Comparison of ENCODE assay signal across 25 cellular contexts in the genomic region with DNA sequence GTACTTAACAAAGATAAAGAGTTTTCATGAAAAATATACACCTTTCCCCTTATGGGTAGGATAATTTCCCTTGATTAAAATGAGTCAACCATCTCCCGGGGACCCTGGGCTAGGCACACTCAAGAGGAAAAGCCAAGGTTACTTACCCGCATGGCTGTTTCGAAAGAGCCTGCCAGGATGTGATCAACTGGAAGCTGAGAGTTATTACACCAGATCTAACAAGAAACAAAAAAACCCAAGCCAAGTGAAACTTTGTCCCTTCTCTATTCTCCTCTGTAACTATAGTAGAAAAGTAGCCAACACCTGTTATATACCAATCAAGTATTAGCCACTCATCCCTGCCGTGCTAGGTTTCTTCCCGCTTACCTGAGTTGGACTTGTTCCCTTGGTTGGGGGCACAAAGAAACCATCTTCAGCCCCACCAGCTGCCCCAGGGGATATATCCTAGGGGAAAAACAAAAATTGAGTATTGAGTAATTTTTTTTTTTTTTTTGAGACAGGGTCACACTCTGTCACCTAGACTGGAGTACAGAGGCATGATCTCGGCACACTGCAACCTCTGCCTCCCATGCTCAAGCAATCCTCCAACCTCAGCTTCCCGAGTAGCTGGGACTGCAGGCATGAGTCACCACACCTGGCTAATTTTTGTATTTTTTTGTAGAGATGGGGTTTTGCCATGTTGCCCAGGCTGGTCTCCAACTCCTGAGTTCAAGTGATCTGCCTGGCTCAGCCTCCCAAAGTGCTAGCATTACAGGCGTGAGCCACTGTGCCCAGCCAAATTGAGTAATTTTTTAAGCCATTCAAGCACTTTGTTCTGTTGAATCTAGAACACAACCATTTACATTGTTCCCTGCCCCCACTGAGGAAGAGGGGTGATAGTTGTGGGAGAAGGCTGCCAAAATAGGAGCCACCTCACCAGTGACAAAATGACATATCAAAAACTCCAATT. TPM values are rescaled to one million over a fixed set of nuclear protein-coding genes. Genes with fewer than 3 reads are reported as not detected.
A peak's percentile ranks its signal among the peaks of the same experiment; 100 is the strongest.
DNase-seq lines count a peak whose midpoint lies in the region; ATAC-seq, FAIRE-seq and TF ChIP-seq lines count a peak whose summit lies in the region.
"Had no signal": no experiment of that assay in that cellular context is flagged by ENCODE, and none has a peak within 500 bp of the region (broad histone marks: within the 10 kb centered on the region; RNA-seq: fewer than 3 reads in every experiment).

No MANE protein-coding gene starts in this region.

- H3K36me3 ChIP-seq in mammary epithelial cell (ENCODE audit: insufficient read depth, low read length) (peaks cover 66% of the 10 kb centered on the region), astrocyte (ENCODE audit: insufficient read depth, low read length) (peaks cover 94% of the 10 kb centered on the region)

- H3K9me3 Mint-ChIP-seq in MCF 10A (ENCODE audit: unreplicated experiment), result no peaks in the 10 kb centered on the region
- H3K9me3 Mint-ChIP-seq in astrocyte (ENCODE audit: unreplicated experiment), result no peaks in the 10 kb centered on the region
- H3K9me3 Mint-ChIP-seq: activated CD4-positive, alpha-beta memory T cell treated with anti-CD3 and anti-CD28 coated beads, Interleukin-2, amount 10 ng/mL, durations not matched to agents 7 days and 5 days; activated T-cell treated with anti-CD3 and anti-CD28 coated beads, Interleukin-2, amount 50 U/mL, for 4 hours; nephron progenitor cell had no signal

- no peaks in the 10 kb centered on the region for H4K20me1 ChIP-seq in mammary epithelial cell (ENCODE audit: insufficient read depth, low read length)
- H4K20me1 ChIP-seq in astrocyte (ENCODE audit: insufficient read depth, low read length), result peaks cover 92% of the 10 kb centered on the region

- no peak for TF ChIP-seq CTCF in MCF 10A (IDR thresholded peaks at IDR 0.05; ENCODE audit: unreplicated experiment)
- TF ChIP-seq CTCF in mammary epithelial cell (conservative IDR thresholded peaks at IDR 0.05 in 1 of 2, IDR thresholded peaks at IDR 0.05 in 1 of 2; ENCODE audit: extremely low read depth in 1 of 2, insufficient read depth in 1 of 2, low read depth in 1 of 2, low read length in 2 of 2), result no peak
- no peak for TF ChIP-seq CTCF in astrocyte (IDR thresholded peaks at IDR 0.05; ENCODE audit: insufficient read depth, low read depth, low read length)

- DNase-seq in MCF 10A (ENCODE audit: unreplicated experiment), result no peak
- DNase-seq in mammary epithelial cell, result no peak
- no peak for DNase-seq in astrocyte (ENCODE audit: low read depth)
- peak; percentile 74 for DNase-seq in left lobe of liver (ENCODE audit: low spot score)
- DNase-seq in substantia nigra (lab: John Stamatoyannopoulos, UW), result no peak
- DNase-seq: ACHN; activated CD4-positive, alpha-beta memory T cell treated with anti-CD3 and anti-CD28 coated beads, Interleukin-2, amount 10 ng/mL, durations not matched to agents 7 days and 5 days; activated naive CD4-positive, alpha-beta T cell treated with anti-CD3 and anti-CD28 coated beads, Interleukin-2, amount 50 U/mL, for 16 hours; activated T-cell treated with anti-CD3 and anti-CD28 coated beads, Interleukin-2, amount 50 U/mL, for 4 hours; EL; GOT3; heart right ventricle; MM.1S; NCI-H2171 treated with DMSO at 0.1 percent for 48 hours; NCI-H69; nephron progenitor cell had no signal

- no peak overlapping the region for H2AFZ ChIP-seq in mammary epithelial cell (ENCODE audit: low read depth, low read length)
- no peak overlapping the region for H2AFZ ChIP-seq in astrocyte (ENCODE audit: low read depth, low read length)

- H3K9me3 ChIP-seq in mammary epithelial cell (replicated peaks; ENCODE audit: insufficient read depth, low read length) (no peaks in the 10 kb centered on the region), astrocyte (ENCODE audit: insufficient read depth, low read depth, low read length) (no peaks in the 10 kb centered on the region)
- H3K9me3 ChIP-seq: heart right ventricle, suprapubic skin had no signal

- no peaks in the 10 kb centered on the region for H3K4me1 Mint-ChIP-seq in MCF 10A (ENCODE audit: insufficient read depth, unreplicated experiment)
- peaks cover 17% of the 10 kb centered on the region for H3K4me1 Mint-ChIP-seq in astrocyte (ENCODE audit: low read depth, unreplicated experiment)
- H3K4me1 Mint-ChIP-seq: activated CD4-positive, alpha-beta memory T cell treated with anti-CD3 and anti-CD28 coated beads, Interleukin-2, amount 10 ng/mL, durations not matched to agents 7 days and 5 days had no signal

- no peak overlapping the region for H3K4me2 ChIP-seq in mammary epithelial cell (ENCODE audit: insufficient read depth, low read depth, low read length)
- H3K4me2 ChIP-seq in astrocyte (ENCODE audit: low read length), result no peak overlapping the region

- no peak for FAIRE-seq in astrocyte (lab: Jason Lieb, UNC)
- FAIRE-seq: GM19239, urothelium cell line had no signal

- H3K27me3 Mint-ChIP-seq in MCF 10A (ENCODE audit: insufficient read depth, unreplicated experiment) (no peaks in the 10 kb centered on the region), astrocyte (ENCODE audit: low read depth, unreplicated experiment) (no peaks in the 10 kb centered on the region)
- H3K27me3 Mint-ChIP-seq: activated CD4-positive, alpha-beta memory T cell treated with anti-CD3 and anti-CD28 coated beads, Interleukin-2, amount 10 ng/mL, durations not matched to agents 7 days and 5 days had no signal

- H3K36me3 Mint-ChIP-seq in MCF 10A (ENCODE audit: insufficient read depth, unreplicated experiment) (peaks cover 97% of the 10 kb centered on the region), astrocyte (ENCODE audit: low read depth, unreplicated experiment) (peaks cover 50% of the 10 kb centered on the region)

- H3K27ac Mint-ChIP-seq in MCF 10A (ENCODE audit: low read depth, unreplicated experiment) (peak overlapping the region; percentile 46), astrocyte (ENCODE audit: unreplicated experiment) (peak overlapping the region; percentile 63)
- H3K27ac Mint-ChIP-seq: activated CD4-positive, alpha-beta memory T cell treated with anti-CD3 and anti-CD28 coated beads, Interleukin-2, amount 10 ng/mL, durations not matched to agents 7 days and 5 days; nephron progenitor cell had no signal

- H3K4me1 ChIP-seq in mammary epithelial cell (ENCODE audit: insufficient read depth, low read length) (no peaks in the 10 kb centered on the region), astrocyte (ENCODE audit: insufficient read depth, low read length) (no peaks in the 10 kb centered on the region)
- H3K4me1 ChIP-seq: suprapubic skin had no signal

- H3K27ac ChIP-seq in mammary epithelial cell (ENCODE audit: insufficient read depth, low read depth, low read length) (no peak overlapping the region), astrocyte (ENCODE audit: low read depth, low read length) (no peak overlapping the region), substantia nigra (ENCODE audit: low read depth, low read length, poor library complexity, severe bottlenecking) (peak overlapping the region; percentile 28)
- H3K27ac ChIP-seq: C4-2B, coronary artery, heart right ventricle, suprapubic skin had no signal

- in situ Hi-C loops in mammary epithelial cell (cut with MboI; ENCODE audit: low sequenced_read_pairs in 2 of 2), result loop anchor here in 1 of 2 donors (5.0 kb wide), 1 partner anchor 101 kb away; a partner anchor contains a TSS

- no peaks in the 10 kb centered on the region for H3K79me2 ChIP-seq in mammary epithelial cell (ENCODE audit: insufficient read depth, low read length)
- H3K79me2 ChIP-seq in astrocyte (ENCODE audit: insufficient read depth, low read length), result peaks cover 3% of the 10 kb centered on the region

- POLR2A ChIA-PET in MCF 10A (lab: Yijun Ruan, JAX), result interaction anchor here (0.5 to 5.2 kb wide), 9 partner anchors 9 to 328 kb away, joined by 3 to 51 read pairs (median 4); a partner anchor contains a TSS

- dilution Hi-C loops in mammary epithelial cell (cut with HindIII; ENCODE audit: low sequenced_read_pairs), result loop anchor here (5.0 kb wide), 4 partner anchors 34 to 186 kb away; no protein-coding TSS in a partner anchor

- BruUV-seq in MCF 10A (replicated peaks; lab: Mats Ljungman, UMichigan) (no TSS peak), mammary epithelial cell (replicated peaks; lab: Mats Ljungman, UMichigan) (no TSS peak)

- H3K4me3 Mint-ChIP-seq in MCF 10A (ENCODE audit: unreplicated experiment) (no peak overlapping the region), astrocyte (ENCODE audit: unreplicated experiment) (no peak overlapping the region)
- H3K4me3 Mint-ChIP-seq: activated CD4-positive, alpha-beta memory T cell treated with anti-CD3 and anti-CD28 coated beads, Interleukin-2, amount 10 ng/mL, durations not matched to agents 7 days and 5 days; activated T-cell treated with anti-CD3 and anti-CD28 coated beads, Interleukin-2, amount 50 U/mL, for 4 hours; nephron progenitor cell had no signal

- CTCF ChIA-PET in MCF 10A (lab: Yijun Ruan, JAX) (interaction anchor here (0.6 to 9.5 kb wide), 46 partner anchors 11 to 918 kb away, joined by 3 to 208 read pairs (median 10); a partner anchor contains a TSS), mammary epithelial cell (lab: Charles Lee; ENCODE audit: low non-redundant PET) (no interaction called here)

- H3K27me3 ChIP-seq in mammary epithelial cell (ENCODE audit: insufficient read depth, low read length) (no peaks in the 10 kb centered on the region), astrocyte (ENCODE audit: insufficient read depth, low read length) (no peaks in the 10 kb centered on the region)
- H3K27me3 ChIP-seq: heart right ventricle, suprapubic skin had no signal

- intact Hi-C loops in MCF 10A (cut with micrococcal nuclease) (loop anchor here (5.0 kb wide), 1 partner anchor 124 kb away; no protein-coding TSS in a partner anchor), mammary epithelial cell (cut with micrococcal nuclease) (loop anchor here (5.0 kb wide), 1 partner anchor 34 kb away; no protein-coding TSS in a partner anchor)

- H3K4me3 ChIP-seq in mammary epithelial cell (replicated peaks in 1 of 3; ENCODE audit: insufficient read depth in 1 of 3, low read depth in 2 of 3, low read length in 3 of 3) (no peak overlapping the region), astrocyte (ENCODE audit: insufficient read depth, low read depth, low read length) (no peak overlapping the region)
- H3K4me3 ChIP-seq: coronary artery, heart right ventricle, suprapubic skin had no signal

- 93% methylated on average over 7 of the region's 8 CpGs for WGBS in mammary epithelial cell (ENCODE audit: low coverage, missing lambda C conversion rate)

- peak; percentile 66 for ATAC-seq in left lobe of liver
- no peak for ATAC-seq in HG03045 (IDR thresholded peaks at IDR 0.05; ENCODE audit: unreplicated experiment)
- no peak for ATAC-seq in GM21825 (IDR thresholded peaks at IDR 0.05; ENCODE audit: unreplicated experiment)
- ATAC-seq in HG02884 (IDR thresholded peaks at IDR 0.05; ENCODE audit: unreplicated experiment), result no peak
- ATAC-seq: activated T-cell treated with anti-CD3 and anti-CD28 coated beads, Interleukin-2, amount 50 U/mL, for 4 hours; heart right ventricle; sciatic nerve had no signal

- H3K9ac ChIP-seq in mammary epithelial cell (ENCODE audit: insufficient read depth, low read length) (no peak overlapping the region), astrocyte (ENCODE audit: low read length) (no peak overlapping the region)

RNA-seq across cellular contexts. Expression of a gene that starts 8.4 kb away (rescaled TPM):
- total RNA-seq in MCF 10A (2022), result 61.2 and 73.2 TPM in 2 replicates
- 10 to 100 TPM; 50.3 to 51.3 TPM for total RNA-seq in mammary epithelial cell
- polyA plus RNA-seq in mammary epithelial cell, result 32.1 TPM
- 31.3 TPM for polyA minus RNA-seq in mammary epithelial cell
- total RNA-seq in astrocyte, result 59.2 and 64.2 TPM in 2 replicates
- total RNA-seq in left lobe of liver, result 82.5 TPM

RNA-seq across cellular contexts. Expression of a gene that starts 30.9 kb away (rescaled TPM):
- total RNA-seq in MCF 10A (2022) (181 and 208 TPM in 2 replicates), mammary epithelial cell (10 to 100 TPM; 72.0 to 93.8 TPM), astrocyte (107 and 127 TPM in 2 replicates), left lobe of liver (127 TPM)
- polyA plus RNA-seq in mammary epithelial cell, result 48.2 TPM
- polyA minus RNA-seq in mammary epithelial cell, result 72.5 TPM

RNA-seq across cellular contexts. Expression of a gene that starts 49.8 kb away (rescaled TPM):
- total RNA-seq in MCF 10A (2022) (273 and 353 TPM in 2 replicates), mammary epithelial cell (100 to 1,000 TPM; 155 to 173 TPM), astrocyte (281 and 305 TPM in 2 replicates), left lobe of liver (94.8 TPM)
- 120 TPM for polyA plus RNA-seq in mammary epithelial cell
- 348 TPM for polyA minus RNA-seq in mammary epithelial cell

RNA-seq across cellular contexts. Expression of a gene that starts 49.9 kb away (rescaled TPM):
- total RNA-seq in MCF 10A (2022), result 125 and 129 TPM in 2 replicates
- 100 to 1,000 TPM in 1 of 2 donors, 10 to 100 TPM in 1; 85.0 to 102 TPM for total RNA-seq in mammary epithelial cell
- 145 TPM for polyA plus RNA-seq in mammary epithelial cell
- 95.9 TPM for polyA minus RNA-seq in mammary epithelial cell
- total RNA-seq in astrocyte, result 171 and 187 TPM in 2 replicates
- total RNA-seq in left lobe of liver, result 32.1 TPM
